Comparison of ENCODE assay signal across 8 cellular contexts in the genomic region with DNA sequence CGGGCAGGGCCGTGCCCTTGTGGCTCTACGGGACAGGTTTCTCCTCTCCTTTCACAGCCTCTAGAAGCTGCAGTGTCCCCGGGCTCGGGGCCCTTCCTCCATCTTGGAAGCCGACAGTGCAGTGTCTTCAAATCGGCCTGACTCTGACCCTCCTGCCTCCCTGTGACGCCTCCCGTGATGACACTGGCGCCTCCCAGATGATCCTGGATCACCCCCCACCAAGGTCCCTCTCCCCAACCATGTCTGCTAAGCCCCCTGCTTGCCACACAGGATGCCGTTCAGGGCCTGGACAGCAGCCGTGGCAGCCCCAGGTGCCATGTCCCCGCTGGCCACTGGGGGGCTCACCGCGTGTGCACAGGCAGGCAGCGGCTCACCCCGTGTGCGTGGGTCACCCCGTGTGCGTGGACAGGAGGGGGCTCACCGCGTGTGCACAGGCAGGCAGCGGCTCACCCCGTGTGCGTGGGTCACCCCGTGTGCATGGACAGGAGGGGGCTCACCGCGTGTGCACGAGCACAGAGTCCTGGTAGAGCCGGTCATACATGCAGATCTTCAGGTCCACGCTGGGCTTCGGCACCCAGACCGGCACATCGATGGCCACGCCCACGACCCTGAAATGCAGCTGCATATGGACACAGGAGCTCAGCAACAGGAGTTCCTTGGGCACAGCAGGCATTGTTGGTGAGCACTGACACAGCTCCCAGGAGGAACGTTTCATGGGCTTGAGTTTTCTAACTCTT. TPM values are rescaled to one million over a fixed set of nuclear protein-coding genes. Genes with fewer than 3 reads are reported as not detected.
DNase-seq lines count a peak whose midpoint lies in the region; ATAC-seq, FAIRE-seq and TF ChIP-seq lines count a peak whose summit lies in the region.

No MANE protein-coding gene starts in this region.

- H3K9me3 Mint-ChIP-seq in CD4-positive, alpha-beta T cell = no peaks in the 10 kb centered on the region
- no peaks in the 10 kb centered on the region for H3K9me3 Mint-ChIP-seq in astrocyte (ENCODE audit: unreplicated experiment)

- ATAC-seq in CD4-positive, alpha-beta T cell (ENCODE audit: poor library complexity) = peak; percentile 99
- no peak for ATAC-seq in HG03108 (IDR thresholded peaks at IDR 0.05; ENCODE audit: unreplicated experiment)
- no peak for ATAC-seq in HG03139 (IDR thresholded peaks at IDR 0.05; ENCODE audit: unreplicated experiment)

- no peak overlapping the region for H3K4me3 Mint-ChIP-seq in CD4-positive, alpha-beta T cell
- no peak overlapping the region for H3K4me3 Mint-ChIP-seq in astrocyte (ENCODE audit: unreplicated experiment)

- intact Hi-C loops in CD4-positive, alpha-beta T cell (cut with DNase I, micrococcal nuclease) = loop anchor here in 1 of 2 experiments (1.0 to 5.0 kb wide), 3 partner anchors 100 to 1478 kb away; no protein-coding TSS in a partner anchor

- peak overlapping the region; percentile 14 for H3K9ac ChIP-seq in HUES6 (ENCODE audit: low read length)
- no peak overlapping the region for H3K9ac ChIP-seq in astrocyte (ENCODE audit: low read length)
- H3K9ac ChIP-seq in iPS-20b (ENCODE audit: low read depth, low read length) = no peak overlapping the region

- H3K4me1 Mint-ChIP-seq in CD4-positive, alpha-beta T cell (ENCODE audit: low read depth) = no peaks in the 10 kb centered on the region
- no peaks in the 10 kb centered on the region for H3K4me1 Mint-ChIP-seq in astrocyte (ENCODE audit: low read depth, unreplicated experiment)

- H3K79me2 ChIP-seq in astrocyte (ENCODE audit: insufficient read depth, low read length) = no peaks in the 10 kb centered on the region

- H3K9me3 ChIP-seq in CD4-positive, alpha-beta T cell (ENCODE audit: control insufficient read depth, low read length) = no peaks in the 10 kb centered on the region
- no peaks in the 10 kb centered on the region for H3K9me3 ChIP-seq in HUES6 (ENCODE audit: control insufficient read depth, insufficient read depth, low read depth, low read length)
- no peaks in the 10 kb centered on the region for H3K9me3 ChIP-seq in astrocyte (ENCODE audit: insufficient read depth, low read depth, low read length)
- no peaks in the 10 kb centered on the region for H3K9me3 ChIP-seq in iPS-20b (ENCODE audit: insufficient read depth, low read depth, low read length)

- no peak for FAIRE-seq in astrocyte (lab: Jason Lieb, UNC)

- H3K4me2 ChIP-seq in astrocyte (ENCODE audit: low read length) = peak overlapping the region; percentile 72

- peak overlapping the region; percentile 70 for H3K4me3 ChIP-seq in HUES6 (ENCODE audit: low read depth, low read length)
- no peak overlapping the region for H3K4me3 ChIP-seq in astrocyte (ENCODE audit: insufficient read depth, low read depth, low read length)
- peak overlapping the region; percentile 67 for H3K4me3 ChIP-seq in iPS-20b (ENCODE audit: low read length)

- H3K27me3 ChIP-seq in CD4-positive, alpha-beta T cell (ENCODE audit: control insufficient read depth, insufficient read depth, low read length) = no peaks in the 10 kb centered on the region
- H3K27me3 ChIP-seq in HUES6 (ENCODE audit: control insufficient read depth, insufficient read depth, low read length) (no peaks in the 10 kb centered on the region), astrocyte (ENCODE audit: insufficient read depth, low read length) (no peaks in the 10 kb centered on the region), iPS-20b (ENCODE audit: insufficient read depth, low read length) (no peaks in the 10 kb centered on the region)

- no peak overlapping the region for H3K27ac Mint-ChIP-seq in CD4-positive, alpha-beta T cell
- no peak overlapping the region for H3K27ac Mint-ChIP-seq in astrocyte (ENCODE audit: unreplicated experiment)

- peak; percentile 82 for TF ChIP-seq CTCF in CD4-positive, alpha-beta T cell (IDR thresholded peaks at IDR 0.05)
- TF ChIP-seq CTCF in astrocyte (IDR thresholded peaks at IDR 0.05; ENCODE audit: insufficient read depth, low read depth, low read length) = peak; percentile 47

- POLR2A ChIA-PET in CD4-positive, alpha-beta T cell (lab: Charles Lee) = no interaction called here

- peak; percentile 36 to 70 (median 50) for DNase-seq in CD4-positive, alpha-beta T cell
- DNase-seq in T follicular helper cell (ENCODE audit: low read depth) = peak; percentile 39
- peak; percentile 15 for DNase-seq in astrocyte (ENCODE audit: low read depth)
- DNase-seq in stimulated activated CD4-positive, alpha-beta T cell treated with anti-CD3 and anti-CD28 coated beads, Interleukin-1b, Interleukin-23, amount 100 ng/mL, for 1 hour (ENCODE audit: low read depth in 2 of 2) = peak; percentile 21 to 45

- peaks cover 5% of the 10 kb centered on the region for H3K27me3 Mint-ChIP-seq in CD4-positive, alpha-beta T cell
- peaks cover 34% of the 10 kb centered on the region for H3K27me3 Mint-ChIP-seq in astrocyte (ENCODE audit: low read depth, unreplicated experiment)

- H3K36me3 ChIP-seq in HUES6 (ENCODE audit: control insufficient read depth, insufficient read depth, low read length) = no peaks in the 10 kb centered on the region
- H3K36me3 ChIP-seq in astrocyte (ENCODE audit: insufficient read depth, low read length) = no peaks in the 10 kb centered on the region
- no peaks in the 10 kb centered on the region for H3K36me3 ChIP-seq in iPS-20b (ENCODE audit: insufficient read depth, low read depth, low read length)

- H2AFZ ChIP-seq in astrocyte (ENCODE audit: low read depth, low read length) = peak overlapping the region; percentile 52

- no peak overlapping the region for H3K27ac ChIP-seq in CD4-positive, alpha-beta T cell (ENCODE audit: low read depth, low read length)
- H3K27ac ChIP-seq in HUES6 (ENCODE audit: low read depth, low read length) (no peak overlapping the region), astrocyte (ENCODE audit: low read depth, low read length) (no peak overlapping the region), iPS-20b (ENCODE audit: low read length) (no peak overlapping the region)

- no peaks in the 10 kb centered on the region for H4K20me1 ChIP-seq in astrocyte (ENCODE audit: insufficient read depth, low read length)

- no peaks in the 10 kb centered on the region for H3K36me3 Mint-ChIP-seq in CD4-positive, alpha-beta T cell (ENCODE audit: low read depth)
- no peaks in the 10 kb centered on the region for H3K36me3 Mint-ChIP-seq in astrocyte (ENCODE audit: low read depth, unreplicated experiment)

- H3K4me1 ChIP-seq in HUES6 (ENCODE audit: control insufficient read depth, insufficient read depth, low read length) (peaks cover 7% of the 10 kb centered on the region; the same call in 1 of the 2 replicates), astrocyte (ENCODE audit: insufficient read depth, low read length) (no peaks in the 10 kb centered on the region), iPS-20b (ENCODE audit: insufficient read depth, low read length) (no peaks in the 10 kb centered on the region)

- CTCF ChIA-PET in CD4-positive, alpha-beta T cell (lab: Charles Lee) = interaction anchor here (1.0 to 2.8 kb wide), 2 partner anchors 9 to 101 kb away, joined by 3 to 11 read pairs; no protein-coding TSS in a partner anchor

RNA-seq across cellular contexts. Expression of a gene that starts 24.9 kb away (rescaled TPM):
- 1 to 10 TPM in 1 of 2 experiments, under 1 TPM in 1; 0.49 to 1.9 TPM for total RNA-seq in CD4-positive, alpha-beta T cell
- 0.84 and 1.4 TPM in 2 replicates for total RNA-seq in astrocyte

RNA-seq across cellular contexts. Expression of a gene that starts 28.9 kb away (rescaled TPM):
- total RNA-seq in CD4-positive, alpha-beta T cell = under 1 TPM; 0.47 to 0.69 TPM
- 0.91 and 1.4 TPM in 2 replicates for total RNA-seq in astrocyte

RNA-seq across cellular contexts. Expression of a gene that starts 53.1 kb away (rescaled TPM):
- total RNA-seq in CD4-positive, alpha-beta T cell = 100 to 1,000 TPM; 138 to 149 TPM
- 583 and 602 TPM in 2 replicates for total RNA-seq in astrocyte

RNA-seq across cellular contexts. Expression of a gene that starts 59.6 kb away (rescaled TPM):
- total RNA-seq in CD4-positive, alpha-beta T cell = not detected
- not detected in 2 replicates for total RNA-seq in astrocyte
